Comparison of ENCODE assay signal across 10 cellular contexts in the genomic region with DNA sequence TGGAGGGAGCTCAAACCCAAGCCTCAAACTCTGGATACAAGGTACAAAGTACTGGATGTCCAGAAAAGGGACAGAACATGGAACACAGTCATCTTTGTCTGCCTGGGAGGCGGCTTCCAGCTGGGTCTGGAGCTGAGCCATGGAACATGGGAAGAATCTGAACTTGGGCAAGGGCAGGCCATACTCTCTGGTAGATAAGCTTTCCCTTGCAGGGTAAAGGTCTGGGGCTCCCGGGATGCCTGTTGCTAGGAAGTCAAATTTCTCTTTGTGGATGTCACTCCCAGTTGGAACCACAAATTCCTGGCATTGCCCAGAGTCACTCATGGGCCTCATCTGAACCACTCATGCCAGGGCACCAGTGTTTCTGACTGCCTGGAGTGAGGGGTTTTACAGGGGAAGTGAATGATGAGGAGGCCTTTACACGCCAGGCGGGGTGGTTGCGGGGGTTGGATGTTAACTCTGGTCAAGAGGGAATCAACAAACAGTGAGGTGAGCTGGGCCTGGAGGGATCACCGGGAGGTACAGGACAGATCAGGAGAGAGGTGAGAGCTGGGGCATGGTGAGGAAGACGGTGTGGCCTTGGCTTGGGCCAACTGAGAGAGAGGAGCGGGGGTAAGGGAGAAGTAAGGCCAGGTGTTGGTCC. TPM values are rescaled to one million over a fixed set of nuclear protein-coding genes. Genes with fewer than 3 reads are reported as not detected.
DNase-seq lines count a peak whose midpoint lies in the region; ATAC-seq and TF ChIP-seq lines count a peak whose summit lies in the region.
"Had no signal": no experiment of that assay in that cellular context is flagged by ENCODE, and none has a peak within 500 bp of the region (broad histone marks: within the 10 kb centered on the region; RNA-seq: fewer than 3 reads in every experiment).

No MANE protein-coding gene starts in this region.

- POLR2A ChIA-PET in Caco-2 (lab: Charles Lee) = no interaction called here

- H3K4me3 ChIP-seq in Caco-2 (ENCODE audit: low read depth, low read length) = no peak overlapping the region
- H3K4me3 ChIP-seq in adipocyte (ENCODE audit: low read length) = peak overlapping the region; percentile 1
- no peak overlapping the region for H3K4me3 ChIP-seq in heart left ventricle

- whole genome bisulfite sequencing in heart left ventricle, 4 donors = 69 to 79% (median 75%) methylated on average over 8 of the region's 8 CpGs

- no peaks in the 10 kb centered on the region for H3K27me3 Mint-ChIP-seq in Caco-2 (ENCODE audit: insufficient read depth, unreplicated experiment)

- no peaks in the 10 kb centered on the region for H3K9me3 Mint-ChIP-seq in Caco-2 (ENCODE audit: unreplicated experiment)
- H3K9me3 Mint-ChIP-seq: activated naive CD4-positive, alpha-beta T cell treated with anti-CD3 and anti-CD28 coated beads, Interleukin-2, amount 50 U/mL, for 72 hours had no signal

- peak in 1 of 2 experiments; percentile 44 for DNase-seq in Caco-2
- peak; percentile 63 for DNase-seq in adipocyte (ENCODE audit: low read depth)
- peak in 4 of 5 donors; percentile 68 to 89 (median 78) for DNase-seq in heart left ventricle
- peak; percentile 78 for DNase-seq in putamen (ENCODE audit: low spot score)
- DNase-seq in stimulated activated CD4-positive, alpha-beta T cell treated with anti-CD3 and anti-CD28 coated beads, Interleukin-2, amount 100 ng/mL, for 24 hours = no peak
- no peak for DNase-seq in COLO668 (lab: John Stamatoyannopoulos, UW; ENCODE audit: unreplicated experiment)
- DNase-seq: NCI-H1436 treated with DMSO at 0.1 percent for 48 hours had no signal

- no peak for TF ChIP-seq POLR2A in heart left ventricle (IDR thresholded peaks at IDR 0.05)

- no peak for TF ChIP-seq CTCF in Caco-2 (IDR thresholded peaks at IDR 0.05; ENCODE audit: insufficient read depth in 1 of 2, low read depth in 1 of 2, low read length in 1 of 2, severe bottlenecking in 1 of 2, unreplicated experiment in 1 of 2)
- TF ChIP-seq CTCF in heart left ventricle (IDR thresholded peaks at IDR 0.05) = no peak

- peaks cover 7% of the 10 kb centered on the region for H3K4me1 Mint-ChIP-seq in Caco-2 (ENCODE audit: low read depth, unreplicated experiment)

- no TSS peak for BruUV-seq in Caco-2 (replicated peaks; lab: Mats Ljungman, UMichigan)

- H3K4me1 ChIP-seq in Caco-2 (peaks cover 29% of the 10 kb centered on the region), adipocyte (ENCODE audit: control insufficient read depth, insufficient read depth, low read length) (peaks cover 47% of the 10 kb centered on the region), heart left ventricle (peaks cover 6 to 59% (median 50%) of the 10 kb centered on the region in 12 donors)

- ATAC-seq in heart left ventricle (peak; percentile 76 to 85 (median 78)), GM19023 (IDR thresholded peaks at IDR 0.05; ENCODE audit: unreplicated experiment) (no peak), HG03196 (IDR thresholded peaks at IDR 0.05; ENCODE audit: unreplicated experiment) (no peak)
- ATAC-seq: activated naive CD4-positive, alpha-beta T cell treated with anti-CD3 and anti-CD28 coated beads, Interleukin-2, amount 50 U/mL, for 72 hours had no signal

- H3K27ac ChIP-seq in heart left ventricle = peak overlapping the region; percentile 30 to 100 (median 84)

- H3K9me3 ChIP-seq in Caco-2 (no peaks in the 10 kb centered on the region), adipocyte (ENCODE audit: control insufficient read depth, low read length) (no peaks in the 10 kb centered on the region), heart left ventricle (no peaks in the 10 kb centered on the region)

- intact Hi-C loops in Caco-2 (cut with micrococcal nuclease; ENCODE audit: unreplicated experiment) (no loop called here), heart left ventricle (cut with DNase I) (loop anchor here in 3 of 10 donors (1.0 to 10.0 kb wide), 4 partner anchors 10 to 164 kb away; a partner anchor contains a TSS)

- H3K36me3 ChIP-seq in Caco-2 (ENCODE audit: control insufficient read depth, insufficient read depth, low read length) = peaks cover 10% of the 10 kb centered on the region
- H3K36me3 ChIP-seq in adipocyte (ENCODE audit: control insufficient read depth, insufficient read depth, low read length, severe bottlenecking) = peaks cover 60% of the 10 kb centered on the region
- peaks cover 0 to 54% (median 33%) of the 10 kb centered on the region in 9 donors for H3K36me3 ChIP-seq in heart left ventricle

- peak overlapping the region; percentile 14 for H3K27ac Mint-ChIP-seq in Caco-2 (ENCODE audit: unreplicated experiment)

- peak overlapping the region; percentile 100 for H3K9ac ChIP-seq in adipocyte (ENCODE audit: low read length)

- H3K4me3 Mint-ChIP-seq in Caco-2 (ENCODE audit: unreplicated experiment) = no peak overlapping the region

- H3K36me3 Mint-ChIP-seq in Caco-2 (ENCODE audit: insufficient read depth, unreplicated experiment) = peaks cover 68% of the 10 kb centered on the region

- H3K27me3 ChIP-seq in Caco-2 (replicated peaks; ENCODE audit: control insufficient read depth, insufficient read depth, low read length) (no peaks in the 10 kb centered on the region), adipocyte (replicated peaks; ENCODE audit: control insufficient read depth, insufficient read depth, low read length) (no peaks in the 10 kb centered on the region), heart left ventricle (no peaks in the 10 kb centered on the region)

- CTCF ChIA-PET in Caco-2 (lab: Charles Lee) = interaction anchor here (0.9 to 1.0 kb wide), 3 partner anchors 14 to 63 kb away, joined by 3 to 6 read pairs (median 3); no protein-coding TSS in a partner anchor

RNA-seq across cellular contexts. Expression of a gene that starts 5.7 kb away (rescaled TPM):
- total RNA-seq in Caco-2 (2022) (1,282 and 1,565 TPM in 2 replicates), heart left ventricle (1,000 to 10,000 TPM; 1,764 to 5,397 (median 2,454) TPM)
- polyA plus RNA-seq in heart left ventricle = 1,000 to 10,000 TPM; 2,334 to 3,498 TPM

RNA-seq across cellular contexts. Expression of a gene that starts 11.5 kb away (rescaled TPM):
- 4.7 and 6.7 TPM in 2 replicates for total RNA-seq in Caco-2 (2022)
- 1 to 10 TPM in 4 of 9 donors, under 1 TPM in 5; 0.64 to 4.4 (median 0.94) TPM for total RNA-seq in heart left ventricle
- 1 to 10 TPM; 2.1 to 2.8 TPM for polyA plus RNA-seq in heart left ventricle

RNA-seq across cellular contexts. Expression of a gene that starts 44.3 kb away (rescaled TPM):
- 8.3 and 10.6 TPM in 2 replicates for total RNA-seq in Caco-2 (2022)
- total RNA-seq in heart left ventricle = 10 to 100 TPM in 3 of 9 donors, 1 to 10 TPM in 6; 4.7 to 22.0 (median 7.7) TPM
- 1 to 10 TPM; 6.0 to 7.5 TPM for polyA plus RNA-seq in heart left ventricle

Comparison
In these comparisons a context has a peak if more than half of its experiments do, and no peak if none do; other contexts are left out.
1. DNase-seq: peak in adipocyte (single experiment), heart left ventricle (4 of 5) and putamen (single experiment); none in stimulated activated CD4-positive, alpha-beta T cell treated with anti-CD3 and anti-CD28 coated beads, Interleukin-2, amount 100 ng/mL, for 24 hours (0 of 2) and COLO668 (single experiment).
2. ATAC-seq: peak in heart left ventricle (4 of 4); none in GM19023 (single experiment) and HG03196 (single experiment).